In genomic region chr19:1768918-1769644, GRCh38 we compare ENCODE assay signal across 24 cellular contexts. TPM values are rescaled to one million over a fixed set of nuclear protein-coding genes. Genes with fewer than 3 reads are reported as not detected.
A peak's percentile ranks its signal among the peaks of the same experiment; 100 is the strongest.
DNase-seq lines count a peak whose midpoint lies in the region; ATAC-seq, FAIRE-seq and TF ChIP-seq lines count a peak whose summit lies in the region.
"Had no signal": no experiment of that assay in that cellular context is flagged by ENCODE, and none has a peak within 500 bp of the region (broad histone marks: within the 10 kb centered on the region; RNA-seq: fewer than 3 reads in every experiment).

No MANE protein-coding gene starts in this region.

- H3K4me1 ChIP-seq in GM23338 (ENCODE audit: insufficient read depth) (peaks cover 16% of the 10 kb centered on the region), K562 (replicated peaks in 1 of 2; ENCODE audit: control insufficient read depth in 2 of 2, insufficient read depth in 2 of 2, low read length in 2 of 2) (peaks cover 9 to 49% of the 10 kb centered on the region in 2 experiments; a peak in 4 of 5 replicates)
- H3K4me1 ChIP-seq: BE2C had no signal

- DNase-seq in GM23338 (ENCODE audit: low spot score) (no peak), H7 (peak; percentile 35), K562 (ENCODE audit: extremely low read depth in 1 of 4, low spot score in 3 of 4) (no peak), urothelium cell line (ENCODE audit: low spot score) (no peak), glutamatergic neuron (no peak), H54 (ENCODE audit: insufficient read length, low spot score) (no peak)
- DNase-seq: ACHN; C1 segment of cervical spinal cord; CD4-positive, CD25-positive, alpha-beta regulatory T cell; CD8-positive, alpha-beta memory T cell; COR-L47; DMS 273 treated with DMSO at 0.1 percent for 48 hours; DMS79; GDM1; GOT3; HFFc6 had no signal

- H3K27ac ChIP-seq in GM23338 (ENCODE audit: low read depth) = no peak overlapping the region
- H3K27ac ChIP-seq in K562 (ENCODE audit: extremely low read depth, low read depth, low read length) = no peak overlapping the region
- H3K27ac ChIP-seq: HL-60, KMS-11 had no signal

- peaks cover 3% of the 10 kb centered on the region; the same call in 1 of the 3 replicates for H3K4me1 Mint-ChIP-seq in GM23338
- peaks cover 14% of the 10 kb centered on the region for H3K4me1 Mint-ChIP-seq in glutamatergic neuron (ENCODE audit: low read depth, unreplicated experiment)
- H3K4me1 Mint-ChIP-seq: CD8-positive, alpha-beta memory T cell had no signal

- H3K27ac Mint-ChIP-seq in GM23338 (no peak overlapping the region), glutamatergic neuron (ENCODE audit: unreplicated experiment) (no peak overlapping the region)
- H3K27ac Mint-ChIP-seq: CD4-positive, CD25-positive, alpha-beta regulatory T cell; CD8-positive, alpha-beta memory T cell; HFFc6 had no signal

- H3K79me2 ChIP-seq in GM23338 (replicated peaks; ENCODE audit: insufficient read depth) (no peaks in the 10 kb centered on the region), K562 (ENCODE audit: control insufficient read depth, insufficient read depth, low read length) (no peaks in the 10 kb centered on the region)

- intact Hi-C loops in K562 (cut with micrococcal nuclease) = loop anchor here (5.0 to 10.0 kb wide), 2 partner anchors 162 to 224 kb away; partner anchors contain the start of gene UQCR11

- no peaks in the 10 kb centered on the region for H3K36me3 ChIP-seq in GM23338 (ENCODE audit: insufficient read depth)
- no peaks in the 10 kb centered on the region for H3K36me3 ChIP-seq in H7 (replicated peaks; ENCODE audit: control insufficient read depth, insufficient read depth, low read length)
- no peaks in the 10 kb centered on the region for H3K36me3 ChIP-seq in K562 (ENCODE audit: control insufficient read depth, insufficient read depth, low read length)
- H3K36me3 ChIP-seq: BE2C had no signal

- H3K9me1 ChIP-seq in K562 (ENCODE audit: control insufficient read depth, insufficient read depth, low read length) = no peaks in the 10 kb centered on the region

- peaks cover 25% of the 10 kb centered on the region for H3K9me3 Mint-ChIP-seq in GM23338
- peaks cover 5% of the 10 kb centered on the region for H3K9me3 Mint-ChIP-seq in glutamatergic neuron (ENCODE audit: unreplicated experiment)

- H3K4me3 ChIP-seq in GM23338 (peak overlapping the region; percentile 32; the same call in 1 of the 2 replicates), H7 (ENCODE audit: insufficient read depth, low read depth, low read length) (no peak overlapping the region), K562 (no peak overlapping the region)

- peaks cover 81% of the 10 kb centered on the region for H3K27me3 Mint-ChIP-seq in GM23338 (ENCODE audit: insufficient read depth, low read depth, poor library complexity)
- peaks cover 28% of the 10 kb centered on the region for H3K27me3 Mint-ChIP-seq in glutamatergic neuron (ENCODE audit: unreplicated experiment)

- H3F3A ChIP-seq in GM23338 (replicated peaks; ENCODE audit: low read depth) = no peaks in the 10 kb centered on the region

- TF ChIP-seq CTCF in GM23338 (conservative IDR thresholded peaks at IDR 0.05; ENCODE audit: low read depth in 2 of 2) = no peak
- no peak for TF ChIP-seq CTCF in K562 (IDR thresholded peaks at IDR 0.05 in 2 of 3, conservative IDR thresholded peaks at IDR 0.05 in 1 of 3; ENCODE audit: insufficient read depth in 2 of 3, low read depth in 1 of 3, low read length in 3 of 3)
- no peak for TF ChIP-seq CTCF in glutamatergic neuron (IDR thresholded peaks at IDR 0.05; ENCODE audit: partially characterized antibody, unreplicated experiment)

- H3K36me3 Mint-ChIP-seq in GM23338 (ENCODE audit: low read depth) (no peaks in the 10 kb centered on the region), glutamatergic neuron (ENCODE audit: unreplicated experiment) (peaks cover 18% of the 10 kb centered on the region)
- H3K36me3 Mint-ChIP-seq: CD4-positive, CD25-positive, alpha-beta regulatory T cell had no signal

- FAIRE-seq in K562 (lab: Jason Lieb, UNC) (no peak), urothelium cell line (lab: Jason Lieb, UNC) (peak; percentile 68), H54 (lab: Jason Lieb, UNC) (no peak)
- FAIRE-seq: A204.1, GM12892, GM18507 had no signal

- peaks cover 98% of the 10 kb centered on the region for H3K27me3 ChIP-seq in GM23338 (ENCODE audit: insufficient read depth)
- peaks cover 68% of the 10 kb centered on the region for H3K27me3 ChIP-seq in H7 (ENCODE audit: control insufficient read depth, insufficient read depth, low read length)
- peaks cover 0 to 9% of the 10 kb centered on the region in 2 experiments; a peak in 2 of 5 replicates for H3K27me3 ChIP-seq in K562 (ENCODE audit: control insufficient read depth in 2 of 2, insufficient read depth in 2 of 2, low read length in 2 of 2)

- no peak for TF ChIP-seq EP300 in K562 (IDR thresholded peaks at IDR 0.05; ENCODE audit: low read length)

- ATAC-seq in GM23338 (no peak), K562 (no peak)

- no peak for TF ChIP-seq RAD21 in K562 (CRISPR knock-in tag; conservative IDR thresholded peaks at IDR 0.05 in 1 of 2, IDR thresholded peaks at IDR 0.05 in 1 of 2)

- H2AFZ ChIP-seq in GM23338 (no peak overlapping the region), K562 (ENCODE audit: low read depth, low read length) (no peak overlapping the region)

- H3K4me2 ChIP-seq in GM23338 (peak overlapping the region; percentile 48; the same call in 1 of the 2 replicates), K562 (ENCODE audit: insufficient read depth, low read length) (no peak overlapping the region)
- H3K4me2 ChIP-seq: KMS-11 had no signal

- no TSS peak for BruUV-seq in K562 (replicated peaks; lab: Mats Ljungman, UMichigan)

- peak overlapping the region in 1 of 2 experiments; percentile 61; a peak in 1 of 4 replicates for H3K9ac ChIP-seq in K562 (ENCODE audit: insufficient read depth in 1 of 2, low read depth in 2 of 2, low read length in 2 of 2)
- H3K9ac ChIP-seq: KMS-11 had no signal

- TF ChIP-seq POLR2A in K562 (conservative IDR thresholded peaks at IDR 0.05) (no peak), H54 (IDR thresholded peaks at IDR 0.05; ENCODE audit: low read depth, low read length) (no peak)

- POLR2A ChIA-PET in K562 (lab: Yijun Ruan, JAX) = interaction anchor here (0.5 to 0.6 kb wide), 2 partner anchors 60 to 97 kb away, joined by 3 read pairs; no protein-coding TSS in a partner anchor

- CTCF ChIA-PET in K562 (lab: Yijun Ruan, JAX; ENCODE audit: low intra/inter-chr PET ratio) = interaction anchor here (1.8 to 4.0 kb wide), 2 partner anchors 96 to 98 kb away, joined by 5 to 84 read pairs; no protein-coding TSS in a partner anchor

- H3K4me3 Mint-ChIP-seq in GM23338 (no peak overlapping the region), glutamatergic neuron (ENCODE audit: unreplicated experiment) (no peak overlapping the region)
- H3K4me3 Mint-ChIP-seq: CD4-positive, CD25-positive, alpha-beta regulatory T cell; CD8-positive, alpha-beta memory T cell; HFFc6 had no signal

- H3K9me3 ChIP-seq in K562 (replicated peaks; ENCODE audit: control insufficient read depth, insufficient read depth, low read depth, low read length) = peaks cover 9% of the 10 kb centered on the region
- H3K9me3 ChIP-seq: BE2C had no signal

- H4K20me1 ChIP-seq in GM23338 (replicated peaks; ENCODE audit: insufficient read depth) = no peaks in the 10 kb centered on the region
- H4K20me1 ChIP-seq in K562 (replicated peaks; ENCODE audit: control insufficient read depth, insufficient read depth, low read length) = no peaks in the 10 kb centered on the region

- in situ Hi-C loops in K562 (cut with MboI) = loop anchor here (5.0 to 10.0 kb wide), 2 partner anchors 97 to 224 kb away; no protein-coding TSS in a partner anchor

- WGBS in K562 (ENCODE audit: insufficient coverage, low coverage, missing lambda C conversion rate) = 19% methylated on average over 7 of the region's 9 CpGs

- H3K9me2 ChIP-seq in GM23338 (ENCODE audit: insufficient read depth) = no peaks in the 10 kb centered on the region

RNA-seq across cellular contexts. Expression of gene ONECUT3, which starts 15.8 kb away (rescaled TPM):
- total RNA-seq in GM23338 (2014; rRNA removed; shearing (Covaris generic)) = not detected in 2 replicates
- polyA plus RNA-seq in GM23338 (2016; fragmentation: Nextera tagmentation; extraction: Ambion mirVana) = not detected in 2 replicates
- total RNA-seq in H7 (2014; rRNA removed; shearing (Covaris generic)) = not detected in 2 replicates
- total RNA-seq in K562 (2011; cell fraction: chromatin; rRNA removed; ENCODE audit: low replicate concordance) = 0.12 TPM in 1 of 2 replicates, not detected in the other
- not detected in 2 replicates for total RNA-seq in K562 (2011; cell fraction: nucleolus; rRNA removed)
- 0.08 TPM in 1 of 2 replicates, not detected in the other for total RNA-seq in K562 (2011; cell fraction: nucleoplasm; rRNA removed)
- not detected in 2 replicates for total RNA-seq in K562 (2014; rRNA removed)
- total RNA-seq in K562 (2014; rRNA removed; fragmentation: Illumina TruSeq; extraction: Trizol) = not detected in 2 replicates
- not detected in 2 replicates for total RNA-seq in K562 (2015; rRNA removed; fragmentation: Illumina TruSeq; extraction: Trizol)
- total RNA-seq in K562 (2021) = not detected in 2 replicates
- polyA plus RNA-seq in K562 (2011; rRNA removed) = 0.01 TPM in 1 of 2 replicates, not detected in the other
- 0.01 and 0.04 TPM in 2 replicates for polyA plus RNA-seq in K562 (2011; cell fraction: cytosol; rRNA removed)
- polyA plus RNA-seq in K562 (2011; cell fraction: nucleus; rRNA removed) = 0.06 and 0.14 TPM in 2 replicates
- polyA plus RNA-seq in K562 (2012) = 0.01 and 0.07 TPM in 2 replicates
- not detected in 2 replicates for polyA plus RNA-seq in K562 (2014; fragmentation: Illumina TruSeq; extraction: Trizol)
- polyA plus RNA-seq in K562 (2014; fragmentation: Nextera tagmentation; extraction: Ambion mirVana) = not detected
- polyA plus RNA-seq in K562 (2014; rRNA removed) = not detected in 2 replicates
- 0.03 TPM in 1 of 2 replicates, not detected in the other for polyA minus RNA-seq in K562 (2011; rRNA and poly(A)+ RNA removed)
- not detected in 2 replicates for polyA minus RNA-seq in K562 (2011; cell fraction: cytosol; rRNA and poly(A)+ RNA removed)
- polyA minus RNA-seq in K562 (2011; cell fraction: nucleus; rRNA and poly(A)+ RNA removed) = not detected in 2 replicates
- total RNA-seq in glutamatergic neuron (ENCODE audit: unreplicated experiment) = 15.4 TPM
- total RNA-seq: CD4-positive, CD25-positive, alpha-beta regulatory T cell; CD8-positive, alpha-beta memory T cell; Daoy; HFFc6; HT1080 had no signal
- polyA plus RNA-seq: CD4-positive, CD25-positive, alpha-beta regulatory T cell; CD8-positive, alpha-beta memory T cell had no signal

RNA-seq across cellular contexts. Expression of gene ATP8B3, which starts 43.0 kb away (rescaled TPM):
- total RNA-seq in GM23338 (2014; rRNA removed; shearing (Covaris generic)) = 2.8 and 6.0 TPM in 2 replicates
- polyA plus RNA-seq in GM23338 (2016; fragmentation: Nextera tagmentation; extraction: Ambion mirVana) = 1.7 and 2.1 TPM in 2 replicates
- total RNA-seq in H7 (2014; rRNA removed; shearing (Covaris generic)) = 5.8 and 7.4 TPM in 2 replicates
- 40.7 and 89.4 TPM in 2 replicates for total RNA-seq in K562 (2011; cell fraction: chromatin; rRNA removed; ENCODE audit: low replicate concordance)
- 37.1 and 44.7 TPM in 2 replicates for total RNA-seq in K562 (2011; cell fraction: nucleolus; rRNA removed)
- 35.0 and 38.7 TPM in 2 replicates for total RNA-seq in K562 (2011; cell fraction: nucleoplasm; rRNA removed)
- total RNA-seq in K562 (2014; rRNA removed) = 3.2 and 5.0 TPM in 2 replicates
- 3.2 and 3.6 TPM in 2 replicates for total RNA-seq in K562 (2014; rRNA removed; fragmentation: Illumina TruSeq; extraction: Trizol)
- total RNA-seq in K562 (2015; rRNA removed; fragmentation: Illumina TruSeq; extraction: Trizol) = 3.8 and 4.3 TPM in 2 replicates
- total RNA-seq in K562 (2021) = 12.3 and 13.2 TPM in 2 replicates
- polyA plus RNA-seq in K562 (2011; rRNA removed) = 8.3 and 13.2 TPM in 2 replicates
- polyA plus RNA-seq in K562 (2011; cell fraction: cytosol; rRNA removed) = 12.0 and 13.1 TPM in 2 replicates
- polyA plus RNA-seq in K562 (2011; cell fraction: nucleus; rRNA removed) = 36.1 and 44.4 TPM in 2 replicates
- polyA plus RNA-seq in K562 (2012) = 5.6 and 7.6 TPM in 2 replicates
- 6.0 and 6.4 TPM in 2 replicates for polyA plus RNA-seq in K562 (2014; fragmentation: Illumina TruSeq; extraction: Trizol)
- polyA plus RNA-seq in K562 (2014; fragmentation: Nextera tagmentation; extraction: Ambion mirVana) = 1 to 10 TPM; 1.2 to 2.2 TPM
- 10.1 and 11.9 TPM in 2 replicates for polyA plus RNA-seq in K562 (2014; rRNA removed)
- 9.7 and 10.4 TPM in 2 replicates for polyA minus RNA-seq in K562 (2011; rRNA and poly(A)+ RNA removed)
- polyA minus RNA-seq in K562 (2011; cell fraction: cytosol; rRNA and poly(A)+ RNA removed) = 7.3 and 10.2 TPM in 2 replicates
- polyA minus RNA-seq in K562 (2011; cell fraction: nucleus; rRNA and poly(A)+ RNA removed) = 5.4 and 7.0 TPM in 2 replicates
- 2.5 TPM for total RNA-seq in glutamatergic neuron (ENCODE audit: unreplicated experiment)

Comparison
In these comparisons a context has a peak if more than half of its experiments do, and no peak if none do; other contexts are left out.
1. RNA of gene ONECUT3, which starts 15.8 kb away (total RNA-seq): 15.4 TPM in glutamatergic neuron (single experiment); not detected in GM23338, not detected in H7 and 0.08 to 0.12 TPM in K562; every median in the first group is over 10 times any median in the second.